Comparison of ENCODE assay signal across 17 cellular contexts in the genomic region with DNA sequence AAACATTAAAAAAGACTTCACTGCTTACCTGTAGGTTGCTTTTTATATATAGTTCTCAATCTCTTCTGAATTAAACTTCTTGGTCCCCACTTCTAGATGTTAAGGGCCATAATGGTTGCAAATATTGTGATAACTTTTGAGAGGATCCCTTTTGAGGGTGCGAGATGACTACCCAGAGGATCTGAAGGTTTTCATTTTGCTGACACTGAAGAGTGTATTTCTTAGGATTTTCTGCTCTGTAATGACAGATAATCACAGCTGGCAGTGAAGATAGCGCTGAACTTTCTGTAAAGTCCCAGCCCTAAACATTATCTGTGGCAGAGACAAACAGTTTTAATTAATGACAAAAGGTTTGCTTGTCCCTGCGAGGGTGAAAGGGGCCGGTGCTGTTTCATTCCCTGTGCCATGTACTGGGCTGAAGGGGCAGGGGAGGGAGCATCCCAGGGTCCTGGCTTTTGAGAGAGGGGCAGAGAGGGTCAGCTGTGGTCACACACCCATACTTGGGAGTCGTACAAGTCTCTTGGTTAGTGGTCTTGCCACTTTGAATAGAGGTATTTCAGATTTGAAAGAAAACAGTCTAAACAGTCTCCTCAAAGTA.
"Had no signal": no experiment of that assay in that cellular context is flagged by ENCODE, and none has a peak within 500 bp of the region (broad histone marks: within the 10 kb centered on the region; RNA-seq: fewer than 3 reads in every experiment).

No MANE protein-coding gene starts in this region.

- H3K36me3 ChIP-seq: left ventricle myocardium inferior, right atrium auricular region, sigmoid colon, thyroid gland had no signal

- H3K36me3 Mint-ChIP-seq: naive thymus-derived CD4-positive, alpha-beta T cell; type B pancreatic cell had no signal

- H3K4me3 Mint-ChIP-seq: naive thymus-derived CD4-positive, alpha-beta T cell; nephron progenitor cell; type B pancreatic cell had no signal

- H3K27ac ChIP-seq: foreskin keratinocyte, hepatocyte, left ventricle myocardium inferior, right atrium auricular region, skin epidermis, thyroid gland had no signal

- H3K4me3 ChIP-seq: hepatocyte, left ventricle myocardium inferior, lung, right atrium auricular region, sigmoid colon, skin epidermis, thyroid gland had no signal

- H3K4me1 ChIP-seq: foreskin keratinocyte had no signal

- H3K27me3 ChIP-seq: foreskin keratinocyte, hepatocyte, right atrium auricular region, sigmoid colon, thyroid gland had no signal

- FAIRE-seq: endometrium, kidney, urothelium cell line had no signal

- ATAC-seq: foreskin keratinocyte; left cardiac atrium; naive thymus-derived CD4-positive, alpha-beta T cell had no signal

- DNase-seq: effector memory CD4-positive, alpha-beta T cell; foreskin keratinocyte; kidney; left cardiac atrium; left ventricle myocardium inferior; naive thymus-derived CD4-positive, alpha-beta T cell; nephron progenitor cell; sigmoid colon; stimulated activated naive CD4-positive, alpha-beta T cell treated with Interleukin-2 at 50 U/mL for 16 hours; thyroid gland had no signal

- H3K27ac Mint-ChIP-seq: naive thymus-derived CD4-positive, alpha-beta T cell; nephron progenitor cell; type B pancreatic cell had no signal

- H3K9me3 ChIP-seq: left ventricle myocardium inferior, right atrium auricular region, sigmoid colon, thyroid gland had no signal

- H3K27me3 Mint-ChIP-seq: type B pancreatic cell had no signal

- H3K9me3 Mint-ChIP-seq: type B pancreatic cell had no signal
